ENCODE assay signal across 1 cellular context in genomic region chr1:27348861-27349783, GRCh38.
TF ChIP-seq lines count a peak whose summit lies in the region.

No MANE protein-coding gene starts in this region.

TF ChIP-seq in HepG2, 621 proteins besides CTCF, POLR2A, EP300 and RAD21 (continued from another document):
- no peak for TF ChIP-seq SNAPC4 (CRISPR knock-in tag; IDR thresholded peaks at IDR 0.05)
- TF ChIP-seq ZNF263 (CRISPR knock-in tag; IDR thresholded peaks at IDR 0.05): peak; percentile 89
- peak; percentile 55 for TF ChIP-seq ZBTB38 (CRISPR knock-in tag; IDR thresholded peaks at IDR 0.05)
- no peak for TF ChIP-seq LCORL (IDR thresholded peaks at IDR 0.05)
- TF ChIP-seq LCORL (CRISPR knock-in tag; IDR thresholded peaks at IDR 0.05): no peak
- 0 out of 2 replicates have a peak, but pooled peaks have one; percentile 24 for TF ChIP-seq CAMTA2 (CRISPR knock-in tag; IDR thresholded peaks at IDR 0.05; ENCODE audit: borderline replicate concordance)
- no peak for TF ChIP-seq TP53 (CRISPR knock-in tag; conservative IDR thresholded peaks at IDR 0.05)
- peak; percentile 39; the same call in 1 of the 2 replicates for TF ChIP-seq MTA1 (CRISPR knock-in tag; IDR thresholded peaks at IDR 0.05; ENCODE audit: borderline replicate concordance)
- peak; percentile 30; the same call in 1 of the 2 replicates for TF ChIP-seq ZNF770 (CRISPR knock-in tag; IDR thresholded peaks at IDR 0.05)
- TF ChIP-seq FOXK1 (CRISPR knock-in tag; IDR thresholded peaks at IDR 0.05; ENCODE audit: borderline replicate concordance, low read depth): no peak
- 0 out of 2 replicates have a peak, but pooled peaks have one; percentile 39 for TF ChIP-seq ZNF761 (CRISPR knock-in tag; conservative IDR thresholded peaks at IDR 0.05)
- no peak for TF ChIP-seq ATF7 (IDR thresholded peaks at IDR 0.05)
- TF ChIP-seq ATF7 (CRISPR knock-in tag; IDR thresholded peaks at IDR 0.05): 0 out of 2 replicates have a peak, but pooled peaks have one; percentile 17
- TF ChIP-seq CC2D1A (CRISPR knock-in tag; IDR thresholded peaks at IDR 0.05): no peak
- TF ChIP-seq E2F2 (CRISPR knock-in tag; IDR thresholded peaks at IDR 0.05; ENCODE audit: borderline replicate concordance): no peak
- peak; percentile 80; the same call in 1 of the 2 replicates for TF ChIP-seq KDM2A (CRISPR knock-in tag; IDR thresholded peaks at IDR 0.05; ENCODE audit: borderline replicate concordance, low read depth)
- TF ChIP-seq GABPB1 (CRISPR knock-in tag; IDR thresholded peaks at IDR 0.05): peak; percentile 70; the same call in 1 of the 2 replicates
- TF ChIP-seq CCDC6 (CRISPR knock-in tag; IDR thresholded peaks at IDR 0.05): no peak
- no peak for TF ChIP-seq ZBTB14 (CRISPR knock-in tag; IDR thresholded peaks at IDR 0.05)
- TF ChIP-seq MXI1 (IDR thresholded peaks at IDR 0.05; ENCODE audit: borderline replicate concordance, low read depth, low read length): no peak
